ENCODE assay signal across 9 cellular contexts in the genomic region with DNA sequence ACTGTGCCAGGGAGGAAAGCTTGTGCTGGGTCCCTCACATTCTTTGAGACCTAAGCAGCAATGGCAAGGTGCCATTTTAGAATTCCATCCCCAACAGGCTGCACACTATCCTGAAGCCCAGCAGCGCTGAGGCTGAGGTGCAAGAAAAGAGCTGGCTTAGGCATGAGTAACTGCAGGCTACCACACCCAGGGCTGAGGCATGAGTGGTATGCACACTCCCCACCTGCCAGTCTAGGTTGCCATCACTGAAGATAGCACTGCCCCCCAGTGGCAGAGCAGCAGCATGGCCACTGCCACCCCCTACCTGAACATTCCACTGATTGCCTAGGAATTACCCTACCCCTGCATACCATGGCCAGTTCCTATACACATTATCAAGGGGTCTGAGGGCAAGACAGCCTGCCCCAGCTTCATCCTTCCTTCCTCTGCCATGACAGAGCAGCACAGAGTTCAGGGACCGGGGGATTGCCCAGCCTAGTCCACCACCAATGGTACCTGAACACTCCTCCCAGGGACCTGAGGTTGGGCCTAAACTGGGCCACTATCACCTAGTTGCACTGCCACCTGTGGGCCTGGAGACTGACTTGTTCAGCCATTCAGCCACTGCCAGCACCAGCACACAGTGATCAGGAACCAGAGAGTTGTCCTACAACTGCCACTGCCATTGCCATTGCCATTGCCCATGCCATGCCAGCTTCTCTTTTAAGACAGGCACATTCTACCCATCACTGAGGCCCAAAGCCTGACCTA.
A peak's percentile ranks its signal among the peaks of the same experiment; 100 is the strongest.
DNase-seq lines count a peak whose midpoint lies in the region; ATAC-seq and TF ChIP-seq lines count a peak whose summit lies in the region.
"Had no signal": no experiment of that assay in that cellular context is flagged by ENCODE, and none has a peak within 500 bp of the region (broad histone marks: within the 10 kb centered on the region; RNA-seq: fewer than 3 reads in every experiment).

No MANE protein-coding gene starts in this region.

- no peaks in the 10 kb centered on the region for H3K27me3 ChIP-seq in spleen (replicated peaks in 1 of 7)

- DNase-seq in DMS 273 (lab: John Stamatoyannopoulos, UW; ENCODE audit: unreplicated experiment) (peak; percentile 26), DMS 273 treated with DMSO at 0.1 percent for 48 hours (lab: John Stamatoyannopoulos, UW) (no peak), SK-MEL-5 (ENCODE audit: low read depth, low spot score) (peak; percentile 53), foreskin fibroblast (peak; percentile 4 to 70), spleen (no peak), hypothalamus (lab: John Stamatoyannopoulos, UW) (no peak)

- no peak for TF ChIP-seq POLR2A in spleen (IDR thresholded peaks at IDR 0.05)

- H3K9me3 ChIP-seq in spleen: peaks cover 9 to 32% (median 27%) of the 10 kb centered on the region in 8 donors

- H3K4me1 ChIP-seq in spleen: no peaks in the 10 kb centered on the region

- H3K36me3 ChIP-seq in spleen: no peaks in the 10 kb centered on the region
- H3K36me3 ChIP-seq: thoracic aorta had no signal

- intact Hi-C loops in spleen (cut with DNase I; ENCODE audit: low total_unique reads): no loop called here

- ATAC-seq in GM21367 (IDR thresholded peaks at IDR 0.05; ENCODE audit: unreplicated experiment) (peak; percentile 99), HG03460 (IDR thresholded peaks at IDR 0.05; ENCODE audit: unreplicated experiment) (peak; percentile 98)

- no peak overlapping the region for H3K27ac ChIP-seq in spleen
- H3K27ac ChIP-seq: thoracic aorta had no signal

- in situ Hi-C loops in SK-MEL-5 (cut with HindIII; ENCODE audit: low pct_unique_long_range_greater_than_20kb, low sequenced_read_pairs): no loop called here

- H3K4me3 ChIP-seq in foreskin fibroblast (ENCODE audit: low read depth in 1 of 2, low read length in 2 of 2): no peak overlapping the region
- H3K4me3 ChIP-seq in spleen: no peak overlapping the region
- H3K4me3 ChIP-seq: thoracic aorta had no signal

- TF ChIP-seq CTCF in foreskin fibroblast (IDR thresholded peaks at IDR 0.05; ENCODE audit: low read depth, low read length): peak; percentile 68
- TF ChIP-seq CTCF in spleen (IDR thresholded peaks at IDR 0.05 in 8 of 11, conservative IDR thresholded peaks at IDR 0.05 in 3 of 11): peak in 8 of 11 experiments; percentile 9 to 61 (median 42)

- 69 to 100% (median 72%) methylated on average over 1 to 2 of the region's 2 CpGs for WGBS in spleen, 5 donors

Comparison
In these comparisons a context has a peak if more than half of its experiments do, and no peak if none do; other contexts are left out.
1. DNase-seq: peak in DMS 273 (single experiment), SK-MEL-5 (single experiment) and foreskin fibroblast (2 of 2); none in DMS 273 treated with DMSO at 0.1 percent for 48 hours (single experiment), spleen (single experiment) and hypothalamus (0 of 51).